19 cellular contexts compared by ENCODE assay signal in genomic region chr18:49613741-49614151, GRCh38. TPM values are rescaled to one million over a fixed set of nuclear protein-coding genes. Genes with fewer than 3 reads are reported as not detected.
DNase-seq lines count a peak whose midpoint lies in the region; ATAC-seq, FAIRE-seq and TF ChIP-seq lines count a peak whose summit lies in the region.
"Had no signal": no experiment of that assay in that cellular context is flagged by ENCODE, and none has a peak within 500 bp of the region (broad histone marks: within the 10 kb centered on the region; RNA-seq: fewer than 3 reads in every experiment).

No MANE protein-coding gene starts in this region.

- H3K27me3 Mint-ChIP-seq in astrocyte (ENCODE audit: low read depth, unreplicated experiment) = peaks cover 10% of the 10 kb centered on the region
- H3K27me3 Mint-ChIP-seq in effector memory CD8-positive, alpha-beta T cell = peaks cover 0 to 15% of the 10 kb centered on the region in 2 donors

- intact Hi-C loops in sciatic nerve (cut with DNase I) = no loop called here

- H3K4me1 ChIP-seq in astrocyte (ENCODE audit: insufficient read depth, low read length) = peaks cover 11% of the 10 kb centered on the region
- peaks cover 16% of the 10 kb centered on the region for H3K4me1 ChIP-seq in mesodermal cell (ENCODE audit: control insufficient read depth, insufficient read depth, low read length, poor library complexity, severe bottlenecking)

- peaks cover 8% of the 10 kb centered on the region for H3K27me3 ChIP-seq in astrocyte (ENCODE audit: insufficient read depth, low read length)
- H3K27me3 ChIP-seq: neutrophil had no signal

- H3K27ac ChIP-seq in astrocyte (ENCODE audit: low read depth, low read length) = peak overlapping the region; percentile 5
- peak overlapping the region; percentile 41 for H3K27ac ChIP-seq in mesodermal cell (ENCODE audit: low read depth, low read length, severe bottlenecking)
- H3K27ac ChIP-seq: heart left ventricle, left ventricle myocardium inferior, neutrophil had no signal

- H3K9ac ChIP-seq in astrocyte (ENCODE audit: low read length) = no peak overlapping the region

- H3K4me3 ChIP-seq in astrocyte (ENCODE audit: insufficient read depth, low read depth, low read length) (no peak overlapping the region), mesodermal cell (ENCODE audit: extremely low read depth, insufficient read depth, low read length, poor library complexity, severe bottlenecking) (no peak overlapping the region)
- H3K4me3 ChIP-seq: heart left ventricle, left ventricle myocardium inferior had no signal

- H3K27ac Mint-ChIP-seq in astrocyte (ENCODE audit: unreplicated experiment) = peak overlapping the region; percentile 36
- peak overlapping the region in 1 of 2 donors; percentile 3 for H3K27ac Mint-ChIP-seq in effector memory CD8-positive, alpha-beta T cell
- H3K27ac Mint-ChIP-seq: activated CD8-positive, alpha-beta memory T cell treated with anti-CD3 and anti-CD28 coated beads, Interleukin-2, amount 10 ng/mL, durations not matched to agents 7 days and 5 days; activated naive CD4-positive, alpha-beta T cell treated with anti-CD3 and anti-CD28 coated beads, Interleukin-2, amount 10 ng/mL, durations not matched to agents 7 days and 5 days had no signal

- H3K79me2 ChIP-seq in astrocyte (ENCODE audit: insufficient read depth, low read length) = no peaks in the 10 kb centered on the region

- H3K36me3 ChIP-seq in astrocyte (ENCODE audit: insufficient read depth, low read length) = no peaks in the 10 kb centered on the region
- H3K36me3 ChIP-seq in mesodermal cell (ENCODE audit: control insufficient read depth, insufficient read depth, low read length) = no peaks in the 10 kb centered on the region
- H3K36me3 ChIP-seq: heart left ventricle, left ventricle myocardium inferior, neutrophil had no signal

- H3K9me3 ChIP-seq in astrocyte (ENCODE audit: insufficient read depth, low read depth, low read length) = no peaks in the 10 kb centered on the region
- no peaks in the 10 kb centered on the region for H3K9me3 ChIP-seq in mesodermal cell (ENCODE audit: control insufficient read depth, low read length)
- H3K9me3 ChIP-seq: heart left ventricle, left ventricle myocardium inferior, neutrophil had no signal

- no peaks in the 10 kb centered on the region for H4K20me1 ChIP-seq in astrocyte (ENCODE audit: insufficient read depth, low read length)

- H2AFZ ChIP-seq in astrocyte (ENCODE audit: low read depth, low read length) = no peak overlapping the region

- FAIRE-seq in astrocyte (lab: Jason Lieb, UNC) = no peak
- FAIRE-seq: endothelial cell of umbilical vein, GM12891, TTC549 had no signal

- H3K4me2 ChIP-seq in astrocyte (ENCODE audit: low read length) = no peak overlapping the region

- no peak overlapping the region for H3K4me3 Mint-ChIP-seq in astrocyte (ENCODE audit: unreplicated experiment)
- no peak overlapping the region for H3K4me3 Mint-ChIP-seq in effector memory CD8-positive, alpha-beta T cell
- H3K4me3 Mint-ChIP-seq: activated CD8-positive, alpha-beta memory T cell treated with anti-CD3 and anti-CD28 coated beads, Interleukin-2, amount 10 ng/mL, durations not matched to agents 7 days and 5 days; activated naive CD4-positive, alpha-beta T cell treated with anti-CD3 and anti-CD28 coated beads, Interleukin-2, amount 10 ng/mL, durations not matched to agents 7 days and 5 days had no signal

- no peaks in the 10 kb centered on the region for H3K9me3 Mint-ChIP-seq in astrocyte (ENCODE audit: unreplicated experiment)
- H3K9me3 Mint-ChIP-seq in effector memory CD8-positive, alpha-beta T cell = no peaks in the 10 kb centered on the region
- H3K9me3 Mint-ChIP-seq: activated naive CD4-positive, alpha-beta T cell treated with anti-CD3 and anti-CD28 coated beads, Interleukin-2, amount 10 ng/mL, durations not matched to agents 7 days and 5 days had no signal

- 27 to 40% methylated on average over 3 of the region's 3 CpGs for WGBS in mesodermal cell (ENCODE audit: insufficient coverage in 2 of 2), 2 experiments

- no peak for ATAC-seq in effector memory CD8-positive, alpha-beta T cell (replicated peaks)
- ATAC-seq in left lobe of liver (no peak), GM21723 (IDR thresholded peaks at IDR 0.05; ENCODE audit: unreplicated experiment) (no peak), sciatic nerve (no peak)
- ATAC-seq: activated CD8-positive, alpha-beta memory T cell treated with anti-CD3 and anti-CD28 coated beads, Interleukin-2, amount 10 ng/mL, durations not matched to agents 7 days and 5 days; heart left ventricle had no signal

- no peak for TF ChIP-seq CTCF in astrocyte (IDR thresholded peaks at IDR 0.05; ENCODE audit: insufficient read depth, low read depth, low read length)

- no peaks in the 10 kb centered on the region for H3K36me3 Mint-ChIP-seq in astrocyte (ENCODE audit: low read depth, unreplicated experiment)
- H3K36me3 Mint-ChIP-seq in effector memory CD8-positive, alpha-beta T cell (ENCODE audit: insufficient read depth) = no peaks in the 10 kb centered on the region
- H3K36me3 Mint-ChIP-seq: activated CD8-positive, alpha-beta memory T cell treated with anti-CD3 and anti-CD28 coated beads, Interleukin-2, amount 10 ng/mL, durations not matched to agents 7 days and 5 days; activated naive CD4-positive, alpha-beta T cell treated with anti-CD3 and anti-CD28 coated beads, Interleukin-2, amount 10 ng/mL, durations not matched to agents 7 days and 5 days had no signal

- peaks cover 24% of the 10 kb centered on the region for H3K4me1 Mint-ChIP-seq in astrocyte (ENCODE audit: low read depth, unreplicated experiment)
- peaks cover 0 to 4% of the 10 kb centered on the region in 2 donors for H3K4me1 Mint-ChIP-seq in effector memory CD8-positive, alpha-beta T cell (ENCODE audit: low read depth in 2 of 2)
- H3K4me1 Mint-ChIP-seq: activated naive CD4-positive, alpha-beta T cell treated with anti-CD3 and anti-CD28 coated beads, Interleukin-2, amount 10 ng/mL, durations not matched to agents 7 days and 5 days had no signal

- DNase-seq in ELF-1 (ENCODE audit: low read depth, low spot score) (peak; percentile 34), LoVo (ENCODE audit: low spot score) (peak; percentile 72), astrocyte (ENCODE audit: low read depth) (peak; percentile 20), left lobe of liver (ENCODE audit: low spot score) (no peak), sciatic nerve (ENCODE audit: low spot score) (no peak)
- no peak for DNase-seq in effector memory CD8-positive, alpha-beta T cell
- DNase-seq: activated CD8-positive, alpha-beta memory T cell treated with anti-CD3 and anti-CD28 coated beads, Interleukin-2, amount 10 ng/mL, durations not matched to agents 7 days and 5 days; activated naive CD4-positive, alpha-beta T cell treated with anti-CD3 and anti-CD28 coated beads, Interleukin-2, amount 10 ng/mL, durations not matched to agents 7 days and 5 days; EL; heart left ventricle; left ventricle myocardium inferior; NCI-H524; SHP77 treated with DMSO at 0.1 percent for 48 hours had no signal

RNA-seq across cellular contexts. Expression of gene LIPG, which starts 51.9 kb away (rescaled TPM):
- total RNA-seq in astrocyte (11.0 and 18.3 TPM in 2 replicates), left lobe of liver (89.4 TPM), sciatic nerve (5.8 TPM)
- polyA plus RNA-seq in mesodermal cell (2013, experiment 1 of 2) = 219 TPM
- polyA plus RNA-seq in mesodermal cell (2013, experiment 2 of 2) = 193 TPM
- total RNA-seq: left ventricle myocardium inferior had no signal

Comparison
In these comparisons a context has a peak if more than half of its experiments do, and no peak if none do; other contexts are left out.
1. DNase-seq: peak in ELF-1 (single experiment), LoVo (single experiment) and astrocyte (single experiment); none in effector memory CD8-positive, alpha-beta T cell (0 of 3), left lobe of liver (single experiment) and sciatic nerve (single experiment).